In genomic region chr1:46749921-46750404, GRCh38 we compare ENCODE assay signal across 1 cellular context.
TF ChIP-seq lines count a peak whose summit lies in the region.

No MANE protein-coding gene starts in this region.

TF ChIP-seq in HepG2, 621 proteins besides CTCF, POLR2A, EP300 and RAD21:
- TF ChIP-seq CEBPB (IDR thresholded peaks at IDR 0.05; ENCODE audit: borderline replicate concordance, low read depth, low read length) (peak; percentile 30; the same call in 1 of the 2 replicates), REPIN1 (CRISPR knock-in tag; IDR thresholded peaks at IDR 0.05; ENCODE audit: borderline replicate concordance, low read depth) (no peak)
